In genomic region chr14:61456720-61457119, GRCh38 we compare ENCODE assay signal across 8 cellular contexts.
DNase-seq lines count a peak whose midpoint lies in the region; ATAC-seq and TF ChIP-seq lines count a peak whose summit lies in the region.

No MANE protein-coding gene starts in this region.

- no peaks in the 10 kb centered on the region for H3K9me3 ChIP-seq in MM.1S (replicated peaks; ENCODE audit: insufficient read depth, low read length)
- H3K9me3 ChIP-seq in SK-N-MC (ENCODE audit: low read depth, low read length), result no peaks in the 10 kb centered on the region

- ATAC-seq in GM21786 (IDR thresholded peaks at IDR 0.05; ENCODE audit: unreplicated experiment) (peak; percentile 75), HG02884 (IDR thresholded peaks at IDR 0.05; ENCODE audit: unreplicated experiment) (no peak)

- H3K27ac ChIP-seq in MM.1S (ENCODE audit: low read length) (no peak overlapping the region), SK-N-MC (no peak overlapping the region)

- H3F3A ChIP-seq in MM.1S (ENCODE audit: insufficient read depth, low read length), result no peaks in the 10 kb centered on the region

- H3K27me3 ChIP-seq in MM.1S (replicated peaks; ENCODE audit: insufficient read depth, low read length), result no peaks in the 10 kb centered on the region

- intact Hi-C loops in posterior cingulate gyrus (cut with DNase I), result no loop called here

- H3K9ac ChIP-seq in MM.1S (ENCODE audit: low read length) (no peak overlapping the region), SK-N-MC (ENCODE audit: insufficient read length) (no peak overlapping the region)

- DNase-seq in DMS79 treated with DMSO at 0.1 percent for 48 hours (lab: John Stamatoyannopoulos, UW) (peak; percentile 80), MM.1S (peak; percentile 58), SK-N-MC (ENCODE audit: low read depth, low spot score) (no peak), germinal center (ENCODE audit: low spot score) (peak; percentile 84), posterior cingulate gyrus (peak; percentile 46 to 95 (median 84))
- DNase-seq in activated naive CD4-positive, alpha-beta T cell (lab: John Stamatoyannopoulos, UW), result peak; percentile 32 to 74 (median 68)

- H3K4me1 ChIP-seq in MM.1S (ENCODE audit: low read length), result no peaks in the 10 kb centered on the region

- no peaks in the 10 kb centered on the region for H4K20me1 ChIP-seq in MM.1S (ENCODE audit: insufficient read depth, low read length)

- H2AFZ ChIP-seq in MM.1S (ENCODE audit: low read length), result no peak overlapping the region

- H3K4me2 ChIP-seq in MM.1S (ENCODE audit: low read depth, low read length), result no peak overlapping the region

- no peaks in the 10 kb centered on the region for H3K9me2 ChIP-seq in MM.1S (replicated peaks; ENCODE audit: insufficient read depth, low read length)

- H3K36me3 ChIP-seq in MM.1S (replicated peaks; ENCODE audit: insufficient read depth, low read length), result no peaks in the 10 kb centered on the region
- no peaks in the 10 kb centered on the region for H3K36me3 ChIP-seq in SK-N-MC (ENCODE audit: insufficient read depth, low read length)

- H3K4me3 ChIP-seq in MM.1S (ENCODE audit: low read length) (no peak overlapping the region), SK-N-MC (0 out of 2 replicates have a peak overlapping the region, but pooled peaks have one; percentile 25)

- TF ChIP-seq CTCF in MM.1S (IDR thresholded peaks at IDR 0.05; ENCODE audit: low read length), result peak; percentile 53

- no peaks in the 10 kb centered on the region for H3K79me2 ChIP-seq in MM.1S (ENCODE audit: low read length)
